ENCODE assay signal across 11 cellular contexts in genomic region chr21:26948194-26948593, GRCh38. TPM values are rescaled to one million over a fixed set of nuclear protein-coding genes. Genes with fewer than 3 reads are reported as not detected.
"Had no signal": no experiment of that assay in that cellular context is flagged by ENCODE, and none has a peak within 500 bp of the region (broad histone marks: within the 10 kb centered on the region; RNA-seq: fewer than 3 reads in every experiment).

No MANE protein-coding gene starts in this region.

- H3K4me1 ChIP-seq: adrenal gland had no signal

- H3K9me3 ChIP-seq: adrenal gland, ovary, tibial artery had no signal

- H3K36me3 ChIP-seq: adrenal gland, neural progenitor cell, ovary had no signal

- ATAC-seq: activated CD4-positive, CD25-positive, alpha-beta regulatory T cell treated with anti-CD3 and anti-CD28 coated beads, Interleukin-2, amount 50 U/mL, for 24 hours had no signal

- H3K9ac ChIP-seq: neural progenitor cell had no signal

- H3K4me2 ChIP-seq: neural progenitor cell had no signal

- H3K27ac ChIP-seq: adrenal gland, epithelial cell of prostate, neural progenitor cell, tibial artery had no signal

- H3K27me3 ChIP-seq: adrenal gland, neural progenitor cell, ovary, tibial artery had no signal

- DNase-seq: activated naive CD4-positive, alpha-beta T cell treated with anti-CD3 and anti-CD28 coated beads, Interleukin-2, amount 10 ng/mL, durations not matched to agents 7 days and 5 days; adrenal gland; central memory CD4-positive, alpha-beta T cell; effector memory CD4-positive, alpha-beta T cell; ovary; SW 1271; tibial artery had no signal

- H3K4me3 ChIP-seq: adrenal gland, neural progenitor cell, ovary, tibial artery had no signal

- H2AFZ ChIP-seq: neural progenitor cell had no signal

RNA-seq across cellular contexts. Expression of gene ADAMTS5, which starts 18.7 kb away (rescaled TPM):
- total RNA-seq: activated T-helper 2 cell treated with anti-CD3 and anti-CD28 coated beads, Interferon-gamma antibody, Interleukin-2, Interleukin-4, amounts not matched to agents 10 μg/mL and 5 μg/mL and 100 μg/mL, durations not matched to agents 14 hours and 24 hours and 36 hours had no signal
